Comparison of ENCODE assay signal across 8 cellular contexts in genomic region chr20:53547664-53548239, GRCh38. TPM values are rescaled to one million over a fixed set of nuclear protein-coding genes. Genes with fewer than 3 reads are reported as not detected.
DNase-seq lines count a peak whose midpoint lies in the region; ATAC-seq, FAIRE-seq and TF ChIP-seq lines count a peak whose summit lies in the region.

No MANE protein-coding gene starts in this region.

- CTCF ChIA-PET in activated CD4-positive, alpha-beta T cell treated with anti-CD3 and anti-CD28 coated beads for 36 hours (lab: Charles Lee) = interaction anchor here (0.6 to 1.6 kb wide), 35 partner anchors 10 to 1419 kb away, joined by 3 to 11 read pairs (median 3); no protein-coding TSS in a partner anchor
- CTCF ChIA-PET in Panc1 (lab: Charles Lee) = interaction anchor here (0.6 to 1.2 kb wide), 7 partner anchors 135 to 1419 kb away, joined by 3 to 8 read pairs (median 3); no protein-coding TSS in a partner anchor
- CTCF ChIA-PET in K562 (lab: Yijun Ruan, JAX; ENCODE audit: low intra/inter-chr PET ratio) = interaction anchor here (0.6 to 1.5 kb wide), 4 partner anchors 135 to 1920 kb away, joined by 3 to 9 read pairs (median 4); no protein-coding TSS in a partner anchor

- peaks cover 2% of the 10 kb centered on the region for H3K4me1 Mint-ChIP-seq in activated CD4-positive, alpha-beta T cell treated with anti-CD3 and anti-CD28 coated beads for 36 hours

- H3K9me3 Mint-ChIP-seq in activated CD4-positive, alpha-beta T cell treated with anti-CD3 and anti-CD28 coated beads for 36 hours (ENCODE audit: low read depth) = no peaks in the 10 kb centered on the region

- ATAC-seq in activated CD4-positive, alpha-beta T cell treated with anti-CD3 and anti-CD28 coated beads for 36 hours = peak; percentile 55
- ATAC-seq in Panc1 (peak; percentile 88), K562 (peak; percentile 86), HG03442 (IDR thresholded peaks at IDR 0.05; ENCODE audit: unreplicated experiment) (no peak)

- no peaks in the 10 kb centered on the region for H3K27me3 Mint-ChIP-seq in activated CD4-positive, alpha-beta T cell treated with anti-CD3 and anti-CD28 coated beads for 36 hours

- BruUV-seq in Panc1 (replicated peaks; lab: Mats Ljungman, UMichigan) (no TSS peak), K562 (replicated peaks; lab: Mats Ljungman, UMichigan) (no TSS peak)

- no peaks in the 10 kb centered on the region for H3K36me3 Mint-ChIP-seq in activated CD4-positive, alpha-beta T cell treated with anti-CD3 and anti-CD28 coated beads for 36 hours (ENCODE audit: low read depth)

- intact Hi-C loops in activated CD4-positive, alpha-beta T cell treated with anti-CD3 and anti-CD28 coated beads for 36 hours (cut with DNase I, micrococcal nuclease) = loop anchor here (1.0 to 10.0 kb wide), 6 partner anchors 133 to 1420 kb away; no protein-coding TSS in a partner anchor
- intact Hi-C loops in Panc1 (cut with micrococcal nuclease; ENCODE audit: unreplicated experiment) = loop anchor here (5.0 kb wide), 1 partner anchor 1235 kb away; no protein-coding TSS in a partner anchor
- intact Hi-C loops in K562 (cut with micrococcal nuclease) = loop anchor here (2.0 to 10.0 kb wide), 3 partner anchors 135 to 1233 kb away; no protein-coding TSS in a partner anchor

- H3K9me3 ChIP-seq in Panc1 (ENCODE audit: control insufficient read depth, insufficient read depth, low read depth, low read length) = no peaks in the 10 kb centered on the region
- H3K9me3 ChIP-seq in K562 (replicated peaks; ENCODE audit: control insufficient read depth, insufficient read depth, low read depth, low read length) = no peaks in the 10 kb centered on the region

- H3K9ac ChIP-seq in K562 (ENCODE audit: insufficient read depth in 1 of 2, low read depth in 2 of 2, low read length in 2 of 2) = no peak overlapping the region

- H3K79me2 ChIP-seq in K562 (ENCODE audit: control insufficient read depth, insufficient read depth, low read length) = no peaks in the 10 kb centered on the region

- H3K4me2 ChIP-seq in K562 (ENCODE audit: insufficient read depth, low read length) = no peak overlapping the region

- peak; percentile 94 to 97 for TF ChIP-seq RAD21 in K562 (CRISPR knock-in tag; conservative IDR thresholded peaks at IDR 0.05 in 1 of 2, IDR thresholded peaks at IDR 0.05 in 1 of 2)

- peak; percentile 89 for FAIRE-seq in K562 (lab: Jason Lieb, UNC)

- H3K9me1 ChIP-seq in K562 (ENCODE audit: control insufficient read depth, insufficient read depth, low read length) = no peaks in the 10 kb centered on the region

- H3K4me1 ChIP-seq in Panc1 (ENCODE audit: control insufficient read depth, insufficient read depth, low read length) (no peaks in the 10 kb centered on the region; the same call in 1 of the 2 replicates), K562 (replicated peaks in 1 of 2; ENCODE audit: control insufficient read depth in 2 of 2, insufficient read depth in 2 of 2, low read length in 2 of 2) (no peaks in the 10 kb centered on the region)

- H4K20me1 ChIP-seq in K562 (replicated peaks; ENCODE audit: control insufficient read depth, insufficient read depth, low read length) = no peaks in the 10 kb centered on the region

- H3K27ac ChIP-seq in Panc1 (ENCODE audit: low read length) (peak overlapping the region; percentile 65), K562 (ENCODE audit: extremely low read depth, low read depth, low read length) (no peak overlapping the region)

- in situ Hi-C loops in Panc1 (cut with HindIII; ENCODE audit: low pct_unique_long_range_greater_than_20kb, low sequenced_read_pairs) (no loop called here), K562 (cut with MboI) (loop anchor here (10.0 kb wide), 1 partner anchor 333 kb away; no protein-coding TSS in a partner anchor)

- no peaks in the 10 kb centered on the region for H3K27me3 ChIP-seq in Panc1 (ENCODE audit: control insufficient read depth, insufficient read depth, low read length)
- no peaks in the 10 kb centered on the region for H3K27me3 ChIP-seq in K562 (ENCODE audit: control insufficient read depth in 2 of 2, insufficient read depth in 2 of 2, low read length in 2 of 2)

- H3K36me3 ChIP-seq in Panc1 (ENCODE audit: control insufficient read depth, insufficient read depth, low read length) (no peaks in the 10 kb centered on the region), K562 (ENCODE audit: control insufficient read depth, insufficient read depth, low read length) (no peaks in the 10 kb centered on the region)

- peak; percentile 86 for TF ChIP-seq CTCF in Panc1 (IDR thresholded peaks at IDR 0.05)
- TF ChIP-seq CTCF in K562 (IDR thresholded peaks at IDR 0.05 in 2 of 3, conservative IDR thresholded peaks at IDR 0.05 in 1 of 3; ENCODE audit: insufficient read depth in 2 of 3, low read depth in 1 of 3, low read length in 3 of 3) = peak; percentile 77 to 92 (median 81)

- H2AFZ ChIP-seq in K562 (ENCODE audit: low read depth, low read length) = peak overlapping the region; percentile 71; the same call in 1 of the 2 replicates

- POLR2A ChIA-PET in activated CD4-positive, alpha-beta T cell treated with anti-CD3 and anti-CD28 coated beads for 36 hours (lab: Charles Lee) = interaction anchor here (0.6 kb wide), 1 partner anchor 437 kb away, joined by 14 read pairs; no protein-coding TSS in a partner anchor
- POLR2A ChIA-PET in Panc1 (lab: Charles Lee) (no interaction called here), K562 (lab: Yijun Ruan, JAX) (interaction anchor here (0.7 to 1.4 kb wide), 3 partner anchors 13 to 421 kb away, joined by 3 to 4 read pairs (median 3); no protein-coding TSS in a partner anchor)

- no peak overlapping the region for H3K4me3 ChIP-seq in Panc1 (ENCODE audit: low read depth in 2 of 2, low read length in 2 of 2)
- H3K4me3 ChIP-seq in K562 = no peak overlapping the region

- no peak overlapping the region for H3K27ac Mint-ChIP-seq in activated CD4-positive, alpha-beta T cell treated with anti-CD3 and anti-CD28 coated beads for 36 hours

- no peak for TF ChIP-seq POLR2A in K562 (conservative IDR thresholded peaks at IDR 0.05)

- WGBS in K562 (ENCODE audit: insufficient coverage, low coverage, missing lambda C conversion rate) = 22% methylated on average over 7 of the region's 7 CpGs

- no peak overlapping the region for H3K4me3 Mint-ChIP-seq in activated CD4-positive, alpha-beta T cell treated with anti-CD3 and anti-CD28 coated beads for 36 hours

- peak; percentile 63 for DNase-seq in activated CD4-positive, alpha-beta T cell treated with anti-CD3 and anti-CD28 coated beads for 36 hours
- no peak for DNase-seq in activated CD4-positive, alpha-beta T cell treated with anti-CD3 and anti-CD28 coated beads for 1 hour
- DNase-seq in LoVo (ENCODE audit: low spot score) (peak; percentile 66), Panc1 (ENCODE audit: low read depth, low spot score) (peak; percentile 45), K562 (ENCODE audit: extremely low read depth in 1 of 4, low spot score in 3 of 4) (peak; percentile 38 to 70 (median 52)), iPS-NIHi11 (ENCODE audit: low spot score) (peak; percentile 88)
- DNase-seq in stimulated activated CD4-positive, alpha-beta T cell treated with anti-CD3 and anti-CD28 coated beads, Interleukin-15, amount 100 ng/mL, for 24 hours = peak; percentile 42

- TF ChIP-seq EP300 in K562 (IDR thresholded peaks at IDR 0.05; ENCODE audit: low read length) = no peak

TF ChIP-seq in K562, 482 proteins besides CTCF, POLR2A, EP300 and RAD21 (continues in another document):
- TF ChIP-seq, protein P1, sequence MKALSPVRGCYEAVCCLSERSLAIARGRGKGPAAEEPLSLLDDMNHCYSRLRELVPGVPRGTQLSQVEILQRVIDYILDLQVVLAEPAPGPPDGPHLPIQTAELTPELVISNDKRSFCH (CRISPR knock-in tag; IDR thresholded peaks at IDR 0.05) = no peak
- TF ChIP-seq, protein P1 (tag; IDR thresholded peaks at IDR 0.05) = no peak

RNA-seq across cellular contexts. Expression of gene ZNF217, which starts 45.9 kb away (rescaled TPM):
- total RNA-seq in activated CD4-positive, alpha-beta T cell treated with anti-CD3 and anti-CD28 coated beads for 36 hours = 10 to 100 TPM; 41.5 to 45.6 TPM
- total RNA-seq in Panc1 (2021; ENCODE audit: unreplicated experiment) (210 TPM), K562 (2014; rRNA removed) (16.8 and 17.7 TPM in 2 replicates), K562 (2014; rRNA removed; fragmentation: Illumina TruSeq; extraction: Trizol) (23.4 and 25.0 TPM in 2 replicates), K562 (2015; rRNA removed; fragmentation: Illumina TruSeq; extraction: Trizol) (18.7 and 21.8 TPM in 2 replicates), K562 (2021) (39.7 and 41.8 TPM in 2 replicates)
- polyA plus RNA-seq in Panc1 (2012; ENCODE audit: insufficient read length) = 80.1 TPM
- total RNA-seq in K562 (2011; cell fraction: chromatin; rRNA removed; ENCODE audit: low replicate concordance) = 27.8 and 53.4 TPM in 2 replicates
- total RNA-seq in K562 (2011; cell fraction: nucleolus; rRNA removed) = 21.3 and 24.7 TPM in 2 replicates
- total RNA-seq in K562 (2011; cell fraction: nucleoplasm; rRNA removed) = 26.2 and 28.5 TPM in 2 replicates
- polyA plus RNA-seq in K562 (2011; rRNA removed) (11.4 and 12.9 TPM in 2 replicates), K562 (2014; fragmentation: Illumina TruSeq; extraction: Trizol) (19.3 and 26.7 TPM in 2 replicates), K562 (2014; fragmentation: Nextera tagmentation; extraction: Ambion mirVana) (1 to 10 TPM; 3.0 to 7.1 TPM), K562 (2014; rRNA removed) (16.0 and 23.5 TPM in 2 replicates)
- polyA plus RNA-seq in K562 (2011; cell fraction: cytosol; rRNA removed) = 6.8 and 8.6 TPM in 2 replicates
- 19.8 and 24.3 TPM in 2 replicates for polyA plus RNA-seq in K562 (2011; cell fraction: nucleus; rRNA removed)
- 17.7 and 21.1 TPM in 2 replicates for polyA plus RNA-seq in K562 (2012)
- 36.2 and 44.6 TPM in 2 replicates for polyA minus RNA-seq in K562 (2011; rRNA and poly(A)+ RNA removed)
- 21.7 and 25.7 TPM in 2 replicates for polyA minus RNA-seq in K562 (2011; cell fraction: cytosol; rRNA and poly(A)+ RNA removed)
- 19.7 and 29.4 TPM in 2 replicates for polyA minus RNA-seq in K562 (2011; cell fraction: nucleus; rRNA and poly(A)+ RNA removed)
